13 cellular contexts compared by ENCODE assay signal in the genomic region with DNA sequence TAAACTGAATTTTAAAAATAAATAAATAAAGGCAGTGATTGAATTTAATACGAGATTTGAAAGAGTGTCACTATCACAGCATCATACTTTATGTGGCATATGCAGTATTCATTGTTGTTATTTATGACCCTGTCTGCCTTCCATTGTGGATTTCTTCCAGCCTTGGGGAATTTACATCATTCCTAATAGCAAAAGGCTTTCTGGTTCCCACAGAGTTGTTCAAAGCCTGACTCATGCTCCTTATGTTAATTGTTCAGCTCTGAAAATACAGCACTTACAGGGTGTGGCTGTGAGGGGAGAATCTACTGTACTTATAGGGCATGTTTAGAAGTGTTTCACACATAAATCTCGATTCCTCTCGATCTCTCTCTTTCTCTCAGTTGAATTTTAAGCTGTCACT. TPM values are rescaled to one million over a fixed set of nuclear protein-coding genes. Genes with fewer than 3 reads are reported as not detected.
DNase-seq lines count a peak whose midpoint lies in the region; ATAC-seq and TF ChIP-seq lines count a peak whose summit lies in the region.
"Had no signal": no experiment of that assay in that cellular context is flagged by ENCODE, and none has a peak within 500 bp of the region (broad histone marks: within the 10 kb centered on the region; RNA-seq: fewer than 3 reads in every experiment).

No MANE protein-coding gene starts in this region.

- POLR2A ChIA-PET in Caco-2 (lab: Charles Lee) = no interaction called here

- H3K9me3 ChIP-seq in thoracic aorta (no peaks in the 10 kb centered on the region), Caco-2 (no peaks in the 10 kb centered on the region)
- H3K9me3 ChIP-seq: right lobe of liver had no signal

- no TSS peak for BruUV-seq in Caco-2 (replicated peaks; lab: Mats Ljungman, UMichigan)

- H3K27me3 ChIP-seq in thoracic aorta (replicated peaks; ENCODE audit: insufficient read depth) = no peaks in the 10 kb centered on the region
- no peaks in the 10 kb centered on the region for H3K27me3 ChIP-seq in Caco-2 (replicated peaks; ENCODE audit: control insufficient read depth, insufficient read depth, low read length)
- H3K27me3 ChIP-seq: right lobe of liver had no signal

- H3K4me3 Mint-ChIP-seq in Caco-2 (ENCODE audit: unreplicated experiment) = no peak overlapping the region
- H3K4me3 Mint-ChIP-seq: activated CD4-positive, alpha-beta T cell treated with anti-CD3 and anti-CD28 coated beads for 36 hours; stimulated activated naive CD8-positive, alpha-beta T cell treated with anti-CD3 and anti-CD28 coated beads, Interleukin-15, Interleukin-2, amounts not matched to agents 100 ng/mL and 50 ng/mL, for 24 hours had no signal

- peak overlapping the region; percentile 31 to 35 for H3K27ac ChIP-seq in thoracic aorta
- H3K27ac ChIP-seq: 22Rv1, right lobe of liver had no signal

- CTCF ChIA-PET in Caco-2 (lab: Charles Lee) = no interaction called here

- TF ChIP-seq POLR2A in GM18505 (IDR thresholded peaks at IDR 0.05; ENCODE audit: borderline replicate concordance, extremely low read depth, insufficient read depth, insufficient read length) = no peak

- H3K36me3 ChIP-seq in thoracic aorta = no peaks in the 10 kb centered on the region
- H3K36me3 ChIP-seq in Caco-2 (ENCODE audit: control insufficient read depth, insufficient read depth, low read length) = no peaks in the 10 kb centered on the region
- H3K36me3 ChIP-seq: right lobe of liver had no signal

- no peaks in the 10 kb centered on the region for H3K4me1 Mint-ChIP-seq in Caco-2 (ENCODE audit: low read depth, unreplicated experiment)
- H3K4me1 Mint-ChIP-seq: activated CD4-positive, alpha-beta T cell treated with anti-CD3 and anti-CD28 coated beads for 36 hours had no signal

- peaks cover 14 to 37% of the 10 kb centered on the region in 2 donors for H3K4me1 ChIP-seq in thoracic aorta (ENCODE audit: control insufficient read depth in 1 of 2, low read depth in 2 of 2)
- no peaks in the 10 kb centered on the region for H3K4me1 ChIP-seq in Caco-2
- H3K4me1 ChIP-seq: right lobe of liver had no signal

- DNase-seq in DMS53 (lab: John Stamatoyannopoulos, UW) = peak; percentile 17
- DNase-seq in DMS53 treated with DMSO at 0.1 percent for 48 hours (lab: John Stamatoyannopoulos, UW; ENCODE audit: unreplicated experiment) = no peak
- peak; percentile 93 for DNase-seq in SW480 (ENCODE audit: low spot score)
- DNase-seq in glomerular visceral epithelial cell (ENCODE audit: extremely low spot score) = peak; percentile 36
- no peak for DNase-seq in thoracic aorta (ENCODE audit: low spot score)
- no peak for DNase-seq in activated CD4-positive, alpha-beta T cell treated with anti-CD3 and anti-CD28 coated beads, Interleukin-2, amount 50 U/mL, for 1 hour
- no peak for DNase-seq in Caco-2
- DNase-seq: activated CD4-positive, alpha-beta T cell treated with anti-CD3 and anti-CD28 coated beads for 36 hours; right lobe of liver had no signal

- no peaks in the 10 kb centered on the region for H3K27me3 Mint-ChIP-seq in Caco-2 (ENCODE audit: insufficient read depth, unreplicated experiment)
- H3K27me3 Mint-ChIP-seq: activated CD4-positive, alpha-beta T cell treated with anti-CD3 and anti-CD28 coated beads for 36 hours; stimulated activated naive CD8-positive, alpha-beta T cell treated with anti-CD3 and anti-CD28 coated beads, Interleukin-15, Interleukin-2, amounts not matched to agents 100 ng/mL and 50 ng/mL, for 24 hours had no signal

- peaks cover 9% of the 10 kb centered on the region for H3K9me3 Mint-ChIP-seq in Caco-2 (ENCODE audit: unreplicated experiment)
- H3K9me3 Mint-ChIP-seq: stimulated activated naive CD8-positive, alpha-beta T cell treated with anti-CD3 and anti-CD28 coated beads, Interleukin-15, Interleukin-2, amounts not matched to agents 100 ng/mL and 50 ng/mL, for 24 hours had no signal

- intact Hi-C loops in Caco-2 (cut with micrococcal nuclease; ENCODE audit: unreplicated experiment) = no loop called here

- H3K36me3 Mint-ChIP-seq in Caco-2 (ENCODE audit: insufficient read depth, unreplicated experiment) = peaks cover 6% of the 10 kb centered on the region

- H3K4me3 ChIP-seq in thoracic aorta (no peak overlapping the region), Caco-2 (ENCODE audit: low read depth, low read length) (no peak overlapping the region)
- H3K4me3 ChIP-seq: right lobe of liver had no signal

- no peak overlapping the region for H3K27ac Mint-ChIP-seq in Caco-2 (ENCODE audit: unreplicated experiment)
- H3K27ac Mint-ChIP-seq: activated CD4-positive, alpha-beta T cell treated with anti-CD3 and anti-CD28 coated beads for 36 hours; stimulated activated naive CD8-positive, alpha-beta T cell treated with anti-CD3 and anti-CD28 coated beads, Interleukin-15, Interleukin-2, amounts not matched to agents 100 ng/mL and 50 ng/mL, for 24 hours had no signal

- ATAC-seq in thoracic aorta (ENCODE audit: insufficient number of reproducible peaks, low FRiP score, low read depth) = peak; percentile 52
- no peak for ATAC-seq in GM18505 (IDR thresholded peaks at IDR 0.05; ENCODE audit: unreplicated experiment)
- ATAC-seq: activated CD4-positive, alpha-beta T cell treated with anti-CD3 and anti-CD28 coated beads for 36 hours; HepG2; right lobe of liver had no signal

- TF ChIP-seq CTCF in thoracic aorta (IDR thresholded peaks at IDR 0.05) = no peak
- no peak for TF ChIP-seq CTCF in Caco-2 (IDR thresholded peaks at IDR 0.05; ENCODE audit: insufficient read depth in 1 of 2, low read depth in 1 of 2, low read length in 1 of 2, severe bottlenecking in 1 of 2, unreplicated experiment in 1 of 2)

RNA-seq across cellular contexts. Expression of a gene that starts 54.4 kb away (rescaled TPM):
- 100 to 1,000 TPM; 237 to 253 TPM for total RNA-seq in thoracic aorta
- total RNA-seq in Caco-2 (2022) = 69.1 and 69.8 TPM in 2 replicates

Comparison
In these comparisons a context has a peak if more than half of its experiments do, and no peak if none do; other contexts are left out.
1. DNase-seq: peak in DMS53 (single experiment), SW480 (single experiment) and glomerular visceral epithelial cell (single experiment); none in DMS53 treated with DMSO at 0.1 percent for 48 hours (single experiment), thoracic aorta (single experiment), activated CD4-positive, alpha-beta T cell treated with anti-CD3 and anti-CD28 coated beads, Interleukin-2, amount 50 U/mL, for 1 hour (single experiment) and Caco-2 (0 of 2).